8 cellular contexts compared by ENCODE assay signal in genomic region chr15:83092309-83092976, GRCh38. TPM values are rescaled to one million over a fixed set of nuclear protein-coding genes. Genes with fewer than 3 reads are reported as not detected.
DNase-seq lines count a peak whose midpoint lies in the region; ATAC-seq and TF ChIP-seq lines count a peak whose summit lies in the region.

No MANE protein-coding gene starts in this region.

- H4K91ac ChIP-seq in IMR-90 (ENCODE audit: insufficient read depth, low read depth, low read length) (no peak overlapping the region), neuronal stem cell (ENCODE audit: low read depth, low read length, poor library complexity) (no peak overlapping the region)

- H4K8ac ChIP-seq in IMR-90 (ENCODE audit: low read depth in 2 of 2, low read length in 2 of 2), result peak overlapping the region; percentile 69 to 75; a peak in 2 of 4 replicates
- no peak overlapping the region for H4K8ac ChIP-seq in neuronal stem cell (ENCODE audit: low read depth, low read length)

- no TSS peak for BruUV-seq in IMR-90 (replicated peaks; lab: Mats Ljungman, UMichigan)

- CTCF ChIA-PET in IMR-90 (lab: Yijun Ruan, JAX), result no interaction called here

- H3K36me3 ChIP-seq in ACC112 (ENCODE audit: insufficient read depth, low read length) (no peaks in the 10 kb centered on the region), IMR-90 (ENCODE audit: control insufficient read depth, insufficient read depth, low read length) (no peaks in the 10 kb centered on the region), neuronal stem cell (replicated peaks in 1 of 2; ENCODE audit: control insufficient read depth in 2 of 2, insufficient read depth in 2 of 2, low read length in 2 of 2) (no peaks in the 10 kb centered on the region), MM.1S (replicated peaks; ENCODE audit: insufficient read depth, low read length) (no peaks in the 10 kb centered on the region)

- no peaks in the 10 kb centered on the region for H3K9me2 ChIP-seq in MM.1S (replicated peaks; ENCODE audit: insufficient read depth, low read length)

- POLR2A ChIA-PET in IMR-90 (lab: Charles Lee; ENCODE audit: unreplicated experiment), result no interaction called here

- H3K4ac ChIP-seq in IMR-90 (ENCODE audit: low read depth, low read length) (peak overlapping the region; percentile 4; the same call in 1 of the 2 replicates), neuronal stem cell (ENCODE audit: low read length) (no peak overlapping the region)

- H2BK120ac ChIP-seq in IMR-90 (ENCODE audit: low read depth, low read length), result no peak overlapping the region; the same call in 1 of the 2 replicates
- no peak overlapping the region for H2BK120ac ChIP-seq in neuronal stem cell (ENCODE audit: low read depth, low read length)

- no peaks in the 10 kb centered on the region for H3F3A ChIP-seq in MM.1S (ENCODE audit: insufficient read depth, low read length)

- intact Hi-C loops in IMR-90 (cut with micrococcal nuclease), result no loop called here

- no peak overlapping the region for H3K4me3 ChIP-seq in ACC112 (ENCODE audit: low read depth, low read length)
- H3K4me3 ChIP-seq in IMR-90 (ENCODE audit: insufficient read depth, low read depth, low read length), result no peak overlapping the region
- H3K4me3 ChIP-seq in neuronal stem cell (ENCODE audit: low read length in 2 of 2), result no peak overlapping the region
- no peak overlapping the region for H3K4me3 ChIP-seq in MM.1S (ENCODE audit: low read length)

- H3K9ac ChIP-seq in IMR-90 (ENCODE audit: low read depth, low read length) (no peak overlapping the region), neuronal stem cell (ENCODE audit: low read depth, low read length, poor library complexity) (no peak overlapping the region), MM.1S (ENCODE audit: low read length) (no peak overlapping the region)

- H3K4me1 ChIP-seq in ACC112 (ENCODE audit: control insufficient read depth, insufficient read depth, low read length, unreplicated experiment) (peaks cover 9% of the 10 kb centered on the region), IMR-90 (ENCODE audit: control insufficient read depth, insufficient read depth, low read length) (no peaks in the 10 kb centered on the region), neuronal stem cell (ENCODE audit: control insufficient read depth in 2 of 2, insufficient read depth in 1 of 2, low read depth in 1 of 2, low read length in 2 of 2) (peaks cover 0 to 1% of the 10 kb centered on the region in 2 donors), MM.1S (ENCODE audit: low read length) (no peaks in the 10 kb centered on the region)

- no peaks in the 10 kb centered on the region for H3K79me1 ChIP-seq in IMR-90 (ENCODE audit: low read depth in 1 of 2, low read length in 2 of 2)
- H3K79me1 ChIP-seq in neuronal stem cell (ENCODE audit: low read depth, low read length), result no peaks in the 10 kb centered on the region

- H2AFZ ChIP-seq in ACC112 (ENCODE audit: low read length, unreplicated experiment), result peak overlapping the region; percentile 2
- H2AFZ ChIP-seq in IMR-90 (replicated peaks; ENCODE audit: low read length, poor library complexity), result peak overlapping the region; percentile 64
- H2AFZ ChIP-seq in neuronal stem cell (ENCODE audit: low read length), result peak overlapping the region; percentile 28
- no peak overlapping the region for H2AFZ ChIP-seq in MM.1S (ENCODE audit: low read length)

- no peak overlapping the region for H3K56ac ChIP-seq in IMR-90 (ENCODE audit: extremely low read depth, insufficient read depth, low read length)

- no peak overlapping the region for H2BK12ac ChIP-seq in neuronal stem cell (ENCODE audit: low read length)

- in situ Hi-C loops in IMR-90 (cut with MboI; ENCODE audit: low sequenced_read_pairs), result no loop called here

- H2BK15ac ChIP-seq in IMR-90 (ENCODE audit: low read depth, low read length) (no peak overlapping the region), neuronal stem cell (ENCODE audit: low read length) (no peak overlapping the region)

- ATAC-seq in GM19043 (IDR thresholded peaks at IDR 0.05; ENCODE audit: low read depth, unreplicated experiment) (peak; percentile 84), IMR-90 (ENCODE audit: low read depth) (peak; percentile 79)

- no peaks in the 10 kb centered on the region for H4K20me1 ChIP-seq in IMR-90 (ENCODE audit: insufficient read depth, low read length)
- H4K20me1 ChIP-seq in MM.1S (ENCODE audit: insufficient read depth, low read length), result no peaks in the 10 kb centered on the region

- H3K9me1 ChIP-seq in IMR-90 (ENCODE audit: insufficient read depth, low read length), result no peaks in the 10 kb centered on the region

- H2AK5ac ChIP-seq in IMR-90 (ENCODE audit: low read depth, low read length) (no peak overlapping the region), neuronal stem cell (ENCODE audit: low read depth, low read length) (no peak overlapping the region)

- H3K18ac ChIP-seq in IMR-90 (ENCODE audit: low read depth, low read length), result no peak overlapping the region
- H3K18ac ChIP-seq in neuronal stem cell (ENCODE audit: low read length), result no peak overlapping the region

- H2BK20ac ChIP-seq in IMR-90 (ENCODE audit: low read depth, low read length), result no peak overlapping the region; the same call in 1 of the 2 replicates

- no peak for TF ChIP-seq CTCF in IMR-90 (conservative IDR thresholded peaks at IDR 0.05; ENCODE audit: low read depth, low read length)
- TF ChIP-seq CTCF in MM.1S (IDR thresholded peaks at IDR 0.05; ENCODE audit: low read length), result no peak

- TF ChIP-seq POLR2A in IMR-90 (IDR thresholded peaks at IDR 0.05; ENCODE audit: low read depth, low read length), result no peak

- H3K14ac ChIP-seq in IMR-90 (replicated peaks; ENCODE audit: low read depth, low read length) (peak overlapping the region; percentile 14), neuronal stem cell (ENCODE audit: low read length) (no peak overlapping the region)

- DNase-seq in IMR-90 (peak; percentile 77), caudate nucleus (lab: John Stamatoyannopoulos, UW) (peak in 8 of 61 donors; percentile 3 to 24 (median 10)), neuronal stem cell (ENCODE audit: low spot score) (no peak), NCI-H2227 treated with DMSO at 0.1 percent for 48 hours (lab: John Stamatoyannopoulos, UW) (no peak), activated gamma-delta T cell (lab: John Stamatoyannopoulos, UW) (no peak), MM.1S (no peak)

- H3K4me2 ChIP-seq in IMR-90 (ENCODE audit: low read depth, low read length) (no peak overlapping the region), neuronal stem cell (ENCODE audit: insufficient read depth, low read length, poor library complexity, severe bottlenecking) (no peak overlapping the region), MM.1S (ENCODE audit: low read depth, low read length) (no peak overlapping the region)

- no CpG with 5 or more reads among the region's 4 CpGs for WGBS in IMR-90 (ENCODE audit: extremely low coverage in 2 of 2, insufficient read length in 1 of 2), 2 experiments
- WGBS in neuronal stem cell (ENCODE audit: extremely low coverage in 2 of 2, insufficient read length in 2 of 2, insufficient replicate concordance in 1 of 2), 2 donors, result no CpG with 5 or more reads among the region's 4 CpGs

- dilution Hi-C loops in IMR-90 (cut with HindIII; ENCODE audit: low sequenced_read_pairs, unreplicated experiment), result no loop called here

- H4K5ac ChIP-seq in IMR-90 (ENCODE audit: low read depth, low read length), result peak overlapping the region; percentile 64; the same call in 1 of the 2 replicates

- H3K27ac ChIP-seq in ACC112 (ENCODE audit: low read depth, low read length), result no peak overlapping the region
- no peak overlapping the region for H3K27ac ChIP-seq in IMR-90 (ENCODE audit: insufficient read depth, low read length)
- peak overlapping the region; percentile 44 for H3K27ac ChIP-seq in caudate nucleus (ENCODE audit: low read depth, low read length)
- H3K27ac ChIP-seq in neuronal stem cell (replicated peaks; ENCODE audit: low read length), result no peak overlapping the region
- H3K27ac ChIP-seq in MM.1S (ENCODE audit: low read length), result no peak overlapping the region

- H3K79me2 ChIP-seq in ACC112 (ENCODE audit: control insufficient read depth, insufficient read depth, low read length, unreplicated experiment), result no peaks in the 10 kb centered on the region
- no peaks in the 10 kb centered on the region for H3K79me2 ChIP-seq in MM.1S (ENCODE audit: low read length)

- peak overlapping the region; percentile 13 for H2BK5ac ChIP-seq in IMR-90 (ENCODE audit: low read depth, low read length, poor library complexity, severe bottlenecking)
- no peak overlapping the region for H2BK5ac ChIP-seq in neuronal stem cell (ENCODE audit: low read length)

- H3K9me3 ChIP-seq in IMR-90 (ENCODE audit: control insufficient read depth, insufficient read depth, low read length) (no peaks in the 10 kb centered on the region), neuronal stem cell (replicated peaks in 1 of 2; ENCODE audit: control insufficient read depth in 2 of 2, insufficient read depth in 1 of 2, low read depth in 1 of 2, low read length in 2 of 2) (peaks cover 0 to 3% of the 10 kb centered on the region in 2 donors), MM.1S (replicated peaks; ENCODE audit: insufficient read depth, low read length) (no peaks in the 10 kb centered on the region)

- H3K27me3 ChIP-seq in ACC112 (ENCODE audit: insufficient read depth, low read length) (peaks cover 8% of the 10 kb centered on the region), IMR-90 (ENCODE audit: control insufficient read depth, insufficient read depth, low read length) (peaks cover 4% of the 10 kb centered on the region), neuronal stem cell (ENCODE audit: control insufficient read depth in 3 of 3, insufficient read depth in 3 of 3, low read depth in 1 of 3, low read length in 3 of 3) (no peaks in the 10 kb centered on the region), MM.1S (replicated peaks; ENCODE audit: insufficient read depth, low read length) (no peaks in the 10 kb centered on the region)

- TF ChIP-seq RAD21 in IMR-90 (IDR thresholded peaks at IDR 0.05; ENCODE audit: low read length), result no peak

- H3K23ac ChIP-seq in IMR-90 (ENCODE audit: low read depth, low read length) (peak overlapping the region; percentile 12; the same call in 1 of the 2 replicates), neuronal stem cell (ENCODE audit: low read depth, low read length, poor library complexity) (no peak overlapping the region)

- no peak overlapping the region for H2AK9ac ChIP-seq in IMR-90 (replicated peaks; ENCODE audit: low read depth, low read length, poor library complexity)

TF ChIP-seq in IMR-90, 13 proteins besides CTCF, POLR2A, EP300 and RAD21 (continues in another document):
- no peak for TF ChIP-seq NFE2L2 (IDR thresholded peaks at IDR 0.05; ENCODE audit: low read depth, low read length)

RNA-seq across cellular contexts. Expression of gene TM6SF1, which starts 15.0 kb away (rescaled TPM):
- 1.6 and 1.9 TPM in 2 replicates for total RNA-seq in IMR-90 (2012; rRNA removed)
- polyA plus RNA-seq in IMR-90 (2012; rRNA removed), result 1.3 and 1.9 TPM in 2 replicates
- polyA plus RNA-seq in IMR-90 (2012; cell fraction: cytosol; rRNA removed), result 1.1 and 1.8 TPM in 2 replicates
- polyA plus RNA-seq in IMR-90 (2012; cell fraction: nucleus; rRNA removed; ENCODE audit: low replicate concordance), result 1.1 and 2.5 TPM in 2 replicates
- 0.04 TPM for polyA plus RNA-seq in neuronal stem cell (2013, experiment 1 of 2)
- polyA plus RNA-seq in neuronal stem cell (2013, experiment 2 of 2), result 0.03 TPM

RNA-seq across cellular contexts. Expression of gene BTBD1, which starts 25.4 kb away (rescaled TPM):
- 78.7 and 90.5 TPM in 2 replicates for total RNA-seq in IMR-90 (2012; rRNA removed)
- 32.8 and 39.3 TPM in 2 replicates for polyA plus RNA-seq in IMR-90 (2012; rRNA removed)
- polyA plus RNA-seq in IMR-90 (2012; cell fraction: cytosol; rRNA removed), result 12.1 and 20.3 TPM in 2 replicates
- 9.5 and 22.4 TPM in 2 replicates for polyA plus RNA-seq in IMR-90 (2012; cell fraction: nucleus; rRNA removed; ENCODE audit: low replicate concordance)
- polyA plus RNA-seq in neuronal stem cell (2013, experiment 1 of 2), result 23.3 TPM
- 23.8 TPM for polyA plus RNA-seq in neuronal stem cell (2013, experiment 2 of 2)
